Comparison of ENCODE assay signal across 8 cellular contexts in the genomic region with DNA sequence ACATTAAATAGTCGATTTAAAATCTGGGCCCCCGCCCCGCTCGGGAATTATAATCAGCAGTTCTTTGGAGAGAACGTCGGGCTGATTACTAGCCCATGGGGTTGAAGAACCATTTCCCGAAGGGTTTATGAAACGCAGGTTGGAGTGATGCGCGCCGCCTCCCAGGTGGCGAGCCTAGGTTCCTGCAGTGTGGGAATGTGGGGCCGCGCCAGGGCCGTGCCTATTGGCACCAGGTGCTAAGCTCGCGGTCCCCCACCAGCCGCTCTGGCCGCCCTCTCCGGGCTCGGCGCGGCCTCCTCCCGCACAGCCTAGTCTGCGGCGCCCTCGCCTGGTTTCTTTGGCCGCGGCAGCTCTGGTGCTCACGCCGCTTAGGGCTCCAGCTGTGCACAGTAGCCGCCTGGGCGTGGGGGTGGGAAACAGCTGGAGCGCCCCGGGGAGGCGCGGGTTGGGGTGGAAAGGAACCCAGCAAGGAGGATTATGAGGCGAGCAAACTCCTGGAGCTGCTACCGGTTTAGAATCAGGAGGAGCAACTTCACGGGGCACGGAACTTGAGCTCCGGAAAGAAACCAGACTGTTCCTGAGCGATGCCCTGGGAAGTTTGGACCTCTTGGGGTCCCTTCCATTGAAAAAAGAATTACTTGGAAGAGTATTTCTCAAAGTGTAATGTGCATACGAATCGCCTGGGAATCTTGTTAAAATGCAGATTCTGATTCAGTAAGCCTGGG. TPM values are rescaled to one million over a fixed set of nuclear protein-coding genes. Genes with fewer than 3 reads are reported as not detected.
DNase-seq lines count a peak whose midpoint lies in the region; ATAC-seq and TF ChIP-seq lines count a peak whose summit lies in the region.

No MANE protein-coding gene starts in this region.

- H3K9me3 ChIP-seq in heart left ventricle (peaks cover 0 to 14% (median 10%) of the 10 kb centered on the region in 12 donors), parathyroid adenoma (ENCODE audit: control insufficient read depth, low read length) (peaks cover 3% of the 10 kb centered on the region)

- H3K4me2 ChIP-seq in parathyroid adenoma (ENCODE audit: low read length): peak overlapping the region; percentile 60

- H3K36me3 ChIP-seq in heart left ventricle (no peaks in the 10 kb centered on the region), parathyroid adenoma (ENCODE audit: control insufficient read depth, insufficient read depth, low read length) (no peaks in the 10 kb centered on the region)

- no peak overlapping the region for H3K9ac ChIP-seq in parathyroid adenoma

- H3K27me3 ChIP-seq in heart left ventricle (peaks cover 8 to 92% (median 52%) of the 10 kb centered on the region in 9 donors), parathyroid adenoma (ENCODE audit: control insufficient read depth, insufficient read depth, low read length) (peaks cover 9% of the 10 kb centered on the region)

- WGBS in heart left ventricle, 4 donors: 1 to 2% (median 1%) methylated on average over 22 to 45 of the region's 45 CpGs

- DNase-seq in DMS153 treated with DMSO at 0.1 percent for 48 hours (lab: John Stamatoyannopoulos, UW; ENCODE audit: unreplicated experiment) (peak; percentile 81), NCI-H748 (lab: John Stamatoyannopoulos, UW; ENCODE audit: unreplicated experiment) (peak; percentile 80), heart left ventricle (peak; percentile 75 to 86 (median 79)), SKM-1 (lab: John Stamatoyannopoulos, UW; ENCODE audit: unreplicated experiment) (no peak)
- peak; percentile 44 for DNase-seq in activated naive CD4-positive, alpha-beta T cell treated with anti-CD3 and anti-CD28 coated beads, Interleukin-2, amount 50 U/mL, for 16 hours

- intact Hi-C loops in heart left ventricle (cut with DNase I): loop anchor here (1.0 to 10.0 kb wide), 18 partner anchors 73 to 807 kb away; no protein-coding TSS in a partner anchor

- H3K27ac ChIP-seq in heart left ventricle (peak overlapping the region; percentile 1 to 78 (median 58)), parathyroid adenoma (no peak overlapping the region)

- peak in 1 of 2 donors; percentile 11 for TF ChIP-seq POLR2A in heart left ventricle (IDR thresholded peaks at IDR 0.05)

- peak; percentile 92 for ATAC-seq in GM21367 (IDR thresholded peaks at IDR 0.05; ENCODE audit: unreplicated experiment)
- ATAC-seq in HG03520 (IDR thresholded peaks at IDR 0.05; ENCODE audit: unreplicated experiment): peak; percentile 89
- ATAC-seq in heart left ventricle: peak; percentile 98 to 99 (median 98)

- peak; percentile 67 to 93 (median 82) for TF ChIP-seq CTCF in heart left ventricle (IDR thresholded peaks at IDR 0.05)
- peak; percentile 50 for TF ChIP-seq CTCF in parathyroid adenoma (IDR thresholded peaks at IDR 0.05)

- peaks cover 0 to 28% (median 7%) of the 10 kb centered on the region in 12 donors for H3K4me1 ChIP-seq in heart left ventricle
- H3K4me1 ChIP-seq in parathyroid adenoma: no peaks in the 10 kb centered on the region

- no peaks in the 10 kb centered on the region for H3K79me2 ChIP-seq in parathyroid adenoma

- H2AFZ ChIP-seq in parathyroid adenoma: peak overlapping the region; percentile 43

- peak overlapping the region; percentile 1 to 68 (median 58) for H3K4me3 ChIP-seq in heart left ventricle
- H3K4me3 ChIP-seq in parathyroid adenoma (ENCODE audit: low read depth, low read length): peak overlapping the region; percentile 34

RNA-seq across cellular contexts. Expression of a gene that starts 5.6 kb away (rescaled TPM):
- total RNA-seq in heart left ventricle: 10 to 100 TPM; 11.2 to 22.4 (median 17.1) TPM
- 1 to 10 TPM; 5.8 to 9.2 TPM for polyA plus RNA-seq in heart left ventricle
